In genomic region chr16:19140392-19140791, GRCh38 we compare ENCODE assay signal across 20 cellular contexts. TPM values are rescaled to one million over a fixed set of nuclear protein-coding genes. Genes with fewer than 3 reads are reported as not detected.
"Had no signal": no experiment of that assay in that cellular context is flagged by ENCODE, and none has a peak within 500 bp of the region (broad histone marks: within the 10 kb centered on the region; RNA-seq: fewer than 3 reads in every experiment).

No MANE protein-coding gene starts in this region.

- H3K27ac ChIP-seq: coronary artery, dorsolateral prefrontal cortex, gastrocnemius medialis, lower lobe of right lung, right atrium auricular region, stomach, thoracic aorta, transverse colon had no signal

- DNase-seq: dorsolateral prefrontal cortex; effector CD8-positive, alpha-beta T cell; gastrocnemius medialis; islet precursor cell; lower lobe of right lung; midbrain; posterior cingulate gyrus; small intestine; stimulated activated CD4-positive, alpha-beta T cell treated with anti-CD3 and anti-CD28 coated beads, Interleukin-12 subunit alpha, Interleukin-12 subunit beta, amount 100 ng/mL, for 4 hours; stimulated activated naive CD4-positive, alpha-beta T cell; stomach; substantia nigra; transverse colon had no signal

- FAIRE-seq: small intestine had no signal

- H3K36me3 Mint-ChIP-seq: memory B cell; natural killer cell treated with Interleukin-12 subunit alpha and Interleukin-12 subunit beta and Interleukin-15 and Interleukin-18, amount 100 ng/mL, for 72 hours had no signal

- H3K9me3 ChIP-seq: gastrocnemius medialis, lower lobe of right lung, right atrium auricular region, stomach, thoracic aorta, transverse colon had no signal

- H3K27me3 ChIP-seq: right atrium auricular region, stomach, transverse colon had no signal

- H3K36me3 ChIP-seq: gastrocnemius medialis, lower lobe of right lung, right atrium auricular region, stomach, thoracic aorta, transverse colon had no signal

- ATAC-seq: gastrocnemius medialis; left lobe of liver; lower lobe of right lung; natural killer cell treated with Interleukin-12 subunit alpha and Interleukin-12 subunit beta and Interleukin-15 and Interleukin-18, amount 100 ng/mL, for 72 hours had no signal

- H3K4me3 ChIP-seq: coronary artery, dorsolateral prefrontal cortex, gastrocnemius medialis, lower lobe of right lung, right atrium auricular region, stomach, thoracic aorta, transverse colon had no signal

- H3K9me3 Mint-ChIP-seq: memory B cell; natural killer cell treated with Interleukin-12 subunit alpha and Interleukin-12 subunit beta and Interleukin-15 and Interleukin-18, amount 100 ng/mL, for 72 hours had no signal

- H3K4me3 Mint-ChIP-seq: memory B cell; natural killer cell treated with Interleukin-12 subunit alpha and Interleukin-12 subunit beta and Interleukin-15 and Interleukin-18, amount 100 ng/mL, for 72 hours had no signal

- H3K27ac Mint-ChIP-seq: memory B cell; natural killer cell treated with Interleukin-12 subunit alpha and Interleukin-12 subunit beta and Interleukin-15 and Interleukin-18, amount 100 ng/mL, for 72 hours had no signal

- H3K4me1 Mint-ChIP-seq: memory B cell had no signal

RNA-seq across cellular contexts. Expression of gene SYT17, which starts 27.6 kb away (rescaled TPM):
- total RNA-seq: natural killer cell treated with Interleukin-12 subunit alpha and Interleukin-12 subunit beta and Interleukin-15 and Interleukin-18, amount 100 ng/mL, for 72 hours had no signal
- polyA plus RNA-seq: fibroblast of lung had no signal
